Comparison of ENCODE assay signal across 26 cellular contexts in genomic region chr12:18689781-18690180, GRCh38. TPM values are rescaled to one million over a fixed set of nuclear protein-coding genes. Genes with fewer than 3 reads are reported as not detected.
A peak's percentile ranks its signal among the peaks of the same experiment; 100 is the strongest.
DNase-seq lines count a peak whose midpoint lies in the region; ATAC-seq, FAIRE-seq and TF ChIP-seq lines count a peak whose summit lies in the region.
"Had no signal": no experiment of that assay in that cellular context is flagged by ENCODE, and none has a peak within 500 bp of the region (broad histone marks: within the 10 kb centered on the region; RNA-seq: fewer than 3 reads in every experiment).

No MANE protein-coding gene starts in this region.

- H3K27me3 Mint-ChIP-seq in chondrocyte (ENCODE audit: low read depth): no peaks in the 10 kb centered on the region
- H3K27me3 Mint-ChIP-seq: CD4-positive, CD25-positive, alpha-beta regulatory T cell had no signal

- no peak for TF ChIP-seq CTCF in IMR-90 (conservative IDR thresholded peaks at IDR 0.05; ENCODE audit: low read depth, low read length)
- no peak for TF ChIP-seq CTCF in K562 (IDR thresholded peaks at IDR 0.05 in 2 of 3, conservative IDR thresholded peaks at IDR 0.05 in 1 of 3; ENCODE audit: insufficient read depth in 2 of 3, low read depth in 1 of 3, low read length in 3 of 3)
- no peak for TF ChIP-seq CTCF in chondrocyte (IDR thresholded peaks at IDR 0.05)

- no TSS peak for BruUV-seq in IMR-90 (replicated peaks; lab: Mats Ljungman, UMichigan)
- no TSS peak for BruUV-seq in K562 (replicated peaks; lab: Mats Ljungman, UMichigan)

- H2BK120ac ChIP-seq in IMR-90 (ENCODE audit: low read depth, low read length): peak overlapping the region; percentile 78

- H3K18ac ChIP-seq in IMR-90 (ENCODE audit: low read depth, low read length): peak overlapping the region; percentile 28; the same call in 1 of the 2 replicates

- DNase-seq in DMS53 (lab: John Stamatoyannopoulos, UW) (peak; percentile 53), IMR-90 (no peak), K562 (ENCODE audit: extremely low read depth in 1 of 4, low spot score in 3 of 4) (no peak), kidney tubule cell (ENCODE audit: low spot score) (peak; percentile 60), chondrocyte (ENCODE audit: low spot score) (no peak), NOMO-1 treated with DMSO at 0.1 percent for 48 hours (lab: John Stamatoyannopoulos, UW; ENCODE audit: unreplicated experiment) (no peak), NCI-H1436 treated with DMSO at 0.1 percent for 48 hours (lab: John Stamatoyannopoulos, UW) (no peak)
- DNase-seq: CD4-positive, CD25-positive, alpha-beta regulatory T cell; H9; NCI-H1092 treated with DMSO at 0.1 percent for 48 hours; NCI-H146; NCI-H1930; NCI-H446 treated with DMSO at 0.1 percent for 48 hours; NCI-H526; NCI-H82; NK-92 treated with Interleukin-12 subunit alpha and Interleukin-12 subunit beta, amount 100 ng/mL, for 24 hours; SIG-M5 had no signal

- no peak overlapping the region for H3K23ac ChIP-seq in IMR-90 (ENCODE audit: low read depth, low read length)

- H2AK9ac ChIP-seq in IMR-90 (replicated peaks; ENCODE audit: low read depth, low read length, poor library complexity): no peak overlapping the region

- no peak overlapping the region for H2AFZ ChIP-seq in IMR-90 (replicated peaks; ENCODE audit: low read length, poor library complexity)
- H2AFZ ChIP-seq in K562 (ENCODE audit: low read depth, low read length): 0 out of 2 replicates have a peak overlapping the region, but pooled peaks have one; percentile 32
- H2AFZ ChIP-seq: GM23338 had no signal

- peaks cover 4% of the 10 kb centered on the region for H3K9me1 ChIP-seq in IMR-90 (ENCODE audit: insufficient read depth, low read length)
- H3K9me1 ChIP-seq in K562 (ENCODE audit: control insufficient read depth, insufficient read depth, low read length): no peaks in the 10 kb centered on the region

- no CpG with 5 or more reads among the region's 2 CpGs for WGBS in IMR-90 (ENCODE audit: extremely low coverage in 2 of 2, insufficient read length in 1 of 2), 2 experiments
- WGBS in K562 (ENCODE audit: insufficient coverage, low coverage, missing lambda C conversion rate): 6% methylated on average over 2 of the region's 2 CpGs

- H3K9me3 ChIP-seq in IMR-90 (ENCODE audit: control insufficient read depth, insufficient read depth, low read length) (no peaks in the 10 kb centered on the region), K562 (replicated peaks; ENCODE audit: control insufficient read depth, insufficient read depth, low read depth, low read length) (no peaks in the 10 kb centered on the region)
- H3K9me3 ChIP-seq: BLaER1 had no signal

- dilution Hi-C loops in IMR-90 (cut with HindIII; ENCODE audit: low sequenced_read_pairs, unreplicated experiment): no loop called here

- no peak overlapping the region for H3K4me3 Mint-ChIP-seq in chondrocyte (ENCODE audit: unreplicated experiment)
- H3K4me3 Mint-ChIP-seq: CD4-positive, CD25-positive, alpha-beta regulatory T cell; GM23338; H9 had no signal

- ATAC-seq in IMR-90 (ENCODE audit: low read depth) (no peak), K562 (no peak), HG02884 (IDR thresholded peaks at IDR 0.05; ENCODE audit: unreplicated experiment) (no peak)
- ATAC-seq: GM23338 had no signal

- peak overlapping the region; percentile 23 to 64; a peak in 2 of 4 replicates for H4K8ac ChIP-seq in IMR-90 (ENCODE audit: low read depth in 2 of 2, low read length in 2 of 2)

- H3K4me2 ChIP-seq in IMR-90 (ENCODE audit: low read depth, low read length): no peak overlapping the region
- no peak overlapping the region for H3K4me2 ChIP-seq in K562 (ENCODE audit: insufficient read depth, low read length)
- H3K4me2 ChIP-seq: BLaER1, GM23338, KMS-11 had no signal

- no peak overlapping the region; the same call in 1 of the 2 replicates for H3K14ac ChIP-seq in IMR-90 (replicated peaks; ENCODE audit: low read depth, low read length)

- H3K9ac ChIP-seq in IMR-90 (ENCODE audit: low read depth, low read length) (no peak overlapping the region), K562 (ENCODE audit: insufficient read depth in 1 of 2, low read depth in 2 of 2, low read length in 2 of 2) (no peak overlapping the region)
- H3K9ac ChIP-seq: BLaER1, KMS-11 had no signal

- TF ChIP-seq EP300 in K562 (IDR thresholded peaks at IDR 0.05; ENCODE audit: low read length): no peak

- intact Hi-C loops in IMR-90 (cut with micrococcal nuclease) (no loop called here), K562 (cut with micrococcal nuclease) (no loop called here)

- H2AK5ac ChIP-seq in IMR-90 (ENCODE audit: low read depth, low read length): 0 out of 2 replicates have a peak overlapping the region, but pooled peaks have one; percentile 70

- H3K4me3 ChIP-seq in IMR-90 (ENCODE audit: insufficient read depth, low read depth, low read length): no peak overlapping the region
- no peak overlapping the region for H3K4me3 ChIP-seq in K562
- H3K4me3 ChIP-seq: BLaER1, GM23338, SK-N-MC had no signal

- H4K20me1 ChIP-seq in IMR-90 (ENCODE audit: insufficient read depth, low read length): no peaks in the 10 kb centered on the region
- H4K20me1 ChIP-seq in K562 (replicated peaks; ENCODE audit: control insufficient read depth, insufficient read depth, low read length): no peaks in the 10 kb centered on the region
- H4K20me1 ChIP-seq: BLaER1 had no signal

- H3K36me3 ChIP-seq in IMR-90 (ENCODE audit: control insufficient read depth, insufficient read depth, low read length) (no peaks in the 10 kb centered on the region; the same call in 1 of the 2 replicates), K562 (ENCODE audit: control insufficient read depth, insufficient read depth, low read length) (no peaks in the 10 kb centered on the region)
- H3K36me3 ChIP-seq: BLaER1 had no signal

- H2BK20ac ChIP-seq in IMR-90 (ENCODE audit: low read depth, low read length): peak overlapping the region; percentile 78; the same call in 1 of the 2 replicates

- TF ChIP-seq RAD21 in IMR-90 (IDR thresholded peaks at IDR 0.05; ENCODE audit: low read length) (no peak), K562 (CRISPR knock-in tag; conservative IDR thresholded peaks at IDR 0.05 in 1 of 2, IDR thresholded peaks at IDR 0.05 in 1 of 2) (no peak)

- H3K4me1 Mint-ChIP-seq in chondrocyte (ENCODE audit: low read depth): no peaks in the 10 kb centered on the region
- H3K4me1 Mint-ChIP-seq: CD4-positive, CD25-positive, alpha-beta regulatory T cell; GM23338; H9 had no signal

- CTCF ChIA-PET in IMR-90 (lab: Yijun Ruan, JAX): interaction anchor here (1.2 kb wide), 1 partner anchor 10 kb away, joined by 4 read pairs; no protein-coding TSS in a partner anchor
- CTCF ChIA-PET in K562 (lab: Yijun Ruan, JAX; ENCODE audit: low intra/inter-chr PET ratio): no interaction called here

- H3K4me1 ChIP-seq in IMR-90 (ENCODE audit: control insufficient read depth, insufficient read depth, low read length) (no peaks in the 10 kb centered on the region), K562 (replicated peaks in 1 of 2; ENCODE audit: control insufficient read depth in 2 of 2, insufficient read depth in 2 of 2, low read length in 2 of 2) (no peaks in the 10 kb centered on the region; a peak in 1 of 5 replicates)
- H3K4me1 ChIP-seq: BLaER1 had no signal

- no peaks in the 10 kb centered on the region for H3K9me3 Mint-ChIP-seq in chondrocyte (ENCODE audit: low read depth)
- H3K9me3 Mint-ChIP-seq: GM23338 had no signal

- H4K91ac ChIP-seq in IMR-90 (ENCODE audit: insufficient read depth, low read depth, low read length): no peak overlapping the region; the same call in 1 of the 2 replicates

- no peaks in the 10 kb centered on the region for H3K79me1 ChIP-seq in IMR-90 (ENCODE audit: low read depth in 1 of 2, low read length in 2 of 2)

- H3K27ac ChIP-seq in IMR-90 (ENCODE audit: insufficient read depth, low read length): no peak overlapping the region; the same call in 1 of the 2 replicates
- H3K27ac ChIP-seq in K562 (ENCODE audit: extremely low read depth, low read depth, low read length): 0 out of 3 replicates have a peak overlapping the region, but pooled peaks have one; percentile 19
- H3K27ac ChIP-seq: BLaER1, KMS-11, SK-N-MC had no signal

- H3K36me3 Mint-ChIP-seq in chondrocyte (ENCODE audit: low read depth): no peaks in the 10 kb centered on the region
- H3K36me3 Mint-ChIP-seq: CD4-positive, CD25-positive, alpha-beta regulatory T cell had no signal

- in situ Hi-C loops in IMR-90 (cut with MboI; ENCODE audit: low sequenced_read_pairs): no loop called here
- in situ Hi-C loops in K562 (cut with MboI): no loop called here

- H3K4ac ChIP-seq in IMR-90 (ENCODE audit: low read depth, low read length): peak overlapping the region; percentile 69; the same call in 1 of the 2 replicates

- H3K56ac ChIP-seq in IMR-90 (ENCODE audit: extremely low read depth, insufficient read depth, low read length): no peak overlapping the region

- peak overlapping the region; percentile 82; the same call in 2 of the 3 replicates for H2BK15ac ChIP-seq in IMR-90 (ENCODE audit: low read depth, low read length)

- POLR2A ChIA-PET in IMR-90 (lab: Charles Lee; ENCODE audit: unreplicated experiment) (no interaction called here), K562 (lab: Yijun Ruan, JAX) (interaction anchor here (0.8 kb wide), 1 partner anchor 38 kb away, joined by 3 read pairs; no protein-coding TSS in a partner anchor)

- no peaks in the 10 kb centered on the region for H3K27me3 ChIP-seq in IMR-90 (ENCODE audit: control insufficient read depth, insufficient read depth, low read length)
- H3K27me3 ChIP-seq in K562 (ENCODE audit: control insufficient read depth in 2 of 2, insufficient read depth in 2 of 2, low read length in 2 of 2): no peaks in the 10 kb centered on the region
- H3K27me3 ChIP-seq: BLaER1 had no signal

- no peaks in the 10 kb centered on the region for H3K79me2 ChIP-seq in K562 (ENCODE audit: control insufficient read depth, insufficient read depth, low read length)

- TF ChIP-seq POLR2A in IMR-90 (IDR thresholded peaks at IDR 0.05; ENCODE audit: low read depth, low read length): no peak
- TF ChIP-seq POLR2A in K562 (conservative IDR thresholded peaks at IDR 0.05): no peak

- no peak for FAIRE-seq in K562 (lab: Jason Lieb, UNC)
- FAIRE-seq: D721Med, G401.6 had no signal

- H4K5ac ChIP-seq in IMR-90 (ENCODE audit: low read depth, low read length): no peak overlapping the region

- no peak overlapping the region for H3K27ac Mint-ChIP-seq in chondrocyte (ENCODE audit: unreplicated experiment)
- H3K27ac Mint-ChIP-seq: CD4-positive, CD25-positive, alpha-beta regulatory T cell; GM23338; H9 had no signal

- peak overlapping the region; percentile 63 for H2BK5ac ChIP-seq in IMR-90 (ENCODE audit: low read depth, low read length, poor library complexity, severe bottlenecking)

RNA-seq across cellular contexts. Expression of gene PLCZ1, which starts 48.0 kb away (rescaled TPM):
- total RNA-seq in IMR-90 (2012; rRNA removed) (not detected in 2 replicates), K562 (2014; rRNA removed) (not detected in 2 replicates), K562 (2014; rRNA removed; fragmentation: Illumina TruSeq; extraction: Trizol) (not detected in 2 replicates), K562 (2015; rRNA removed; fragmentation: Illumina TruSeq; extraction: Trizol) (not detected in 2 replicates), K562 (2021) (not detected in 2 replicates), chondrocyte (not detected in 3 replicates)
- polyA plus RNA-seq in IMR-90 (2012; rRNA removed) (not detected in 2 replicates), K562 (2011; rRNA removed) (not detected in 2 replicates), K562 (2014; fragmentation: Illumina TruSeq; extraction: Trizol) (not detected in 2 replicates), K562 (2014; fragmentation: Nextera tagmentation; extraction: Ambion mirVana) (not detected), K562 (2014; rRNA removed) (not detected in 2 replicates)
- polyA plus RNA-seq in IMR-90 (2012; cell fraction: cytosol; rRNA removed): not detected in 2 replicates
- polyA plus RNA-seq in IMR-90 (2012; cell fraction: nucleus; rRNA removed; ENCODE audit: low replicate concordance): not detected in 2 replicates
- total RNA-seq in K562 (2011; cell fraction: chromatin; rRNA removed; ENCODE audit: low replicate concordance): not detected in 2 replicates
- total RNA-seq in K562 (2011; cell fraction: nucleolus; rRNA removed): not detected in 2 replicates
- not detected in 2 replicates for total RNA-seq in K562 (2011; cell fraction: nucleoplasm; rRNA removed)
- not detected in 2 replicates for polyA plus RNA-seq in K562 (2011; cell fraction: cytosol; rRNA removed)
- polyA plus RNA-seq in K562 (2011; cell fraction: nucleus; rRNA removed): 0.66 TPM in 1 of 2 replicates, not detected in the other
- not detected in 2 replicates for polyA plus RNA-seq in K562 (2012)
- 0.75 TPM in 1 of 2 replicates, not detected in the other for polyA minus RNA-seq in K562 (2011; rRNA and poly(A)+ RNA removed)
- polyA minus RNA-seq in K562 (2011; cell fraction: cytosol; rRNA and poly(A)+ RNA removed): not detected in 2 replicates
- not detected in 2 replicates for polyA minus RNA-seq in K562 (2011; cell fraction: nucleus; rRNA and poly(A)+ RNA removed)
- total RNA-seq: CD4-positive, CD25-positive, alpha-beta regulatory T cell; GM23338; H9 had no signal
- polyA plus RNA-seq: AG04450; CD4-positive, CD25-positive, alpha-beta regulatory T cell; GM23338 had no signal

RNA-seq across cellular contexts. Expression of gene CAPZA3, which starts 48.1 kb away (rescaled TPM):
- total RNA-seq in IMR-90 (2012; rRNA removed) (not detected in 2 replicates), K562 (2014; rRNA removed) (not detected in 2 replicates), K562 (2014; rRNA removed; fragmentation: Illumina TruSeq; extraction: Trizol) (not detected in 2 replicates), K562 (2015; rRNA removed; fragmentation: Illumina TruSeq; extraction: Trizol) (not detected in 2 replicates), K562 (2021) (not detected in 2 replicates), chondrocyte (not detected in 3 replicates)
- polyA plus RNA-seq in IMR-90 (2012; rRNA removed) (not detected in 2 replicates), K562 (2011; rRNA removed) (not detected in 2 replicates), K562 (2014; fragmentation: Illumina TruSeq; extraction: Trizol) (not detected in 2 replicates), K562 (2014; fragmentation: Nextera tagmentation; extraction: Ambion mirVana) (not detected), K562 (2014; rRNA removed) (not detected in 2 replicates)
- polyA plus RNA-seq in IMR-90 (2012; cell fraction: cytosol; rRNA removed): not detected in 2 replicates
- not detected in 2 replicates for polyA plus RNA-seq in IMR-90 (2012; cell fraction: nucleus; rRNA removed; ENCODE audit: low replicate concordance)
- total RNA-seq in K562 (2011; cell fraction: chromatin; rRNA removed; ENCODE audit: low replicate concordance): not detected in 2 replicates
- not detected in 2 replicates for total RNA-seq in K562 (2011; cell fraction: nucleolus; rRNA removed)
- total RNA-seq in K562 (2011; cell fraction: nucleoplasm; rRNA removed): not detected in 2 replicates
- not detected in 2 replicates for polyA plus RNA-seq in K562 (2011; cell fraction: cytosol; rRNA removed)
- polyA plus RNA-seq in K562 (2011; cell fraction: nucleus; rRNA removed): not detected in 2 replicates
- polyA plus RNA-seq in K562 (2012): not detected in 2 replicates
- polyA minus RNA-seq in K562 (2011; rRNA and poly(A)+ RNA removed): not detected in 2 replicates
- not detected in 2 replicates for polyA minus RNA-seq in K562 (2011; cell fraction: cytosol; rRNA and poly(A)+ RNA removed)
- not detected in 2 replicates for polyA minus RNA-seq in K562 (2011; cell fraction: nucleus; rRNA and poly(A)+ RNA removed)
- total RNA-seq: A172; CD4-positive, CD25-positive, alpha-beta regulatory T cell; GM23338; H9 had no signal
- polyA plus RNA-seq: AG04450; CD4-positive, CD25-positive, alpha-beta regulatory T cell; GM23338 had no signal

Comparison
In these comparisons a context has a peak if more than half of its experiments do, and no peak if none do; other contexts are left out.
1. DNase-seq: peak in DMS53 (single experiment) and kidney tubule cell (single experiment); none in IMR-90 (single experiment), K562 (0 of 4), chondrocyte (single experiment), NOMO-1 treated with DMSO at 0.1 percent for 48 hours (single experiment) and NCI-H1436 treated with DMSO at 0.1 percent for 48 hours (single experiment).